Comparison of ENCODE assay signal across 8 cellular contexts in the genomic region with DNA sequence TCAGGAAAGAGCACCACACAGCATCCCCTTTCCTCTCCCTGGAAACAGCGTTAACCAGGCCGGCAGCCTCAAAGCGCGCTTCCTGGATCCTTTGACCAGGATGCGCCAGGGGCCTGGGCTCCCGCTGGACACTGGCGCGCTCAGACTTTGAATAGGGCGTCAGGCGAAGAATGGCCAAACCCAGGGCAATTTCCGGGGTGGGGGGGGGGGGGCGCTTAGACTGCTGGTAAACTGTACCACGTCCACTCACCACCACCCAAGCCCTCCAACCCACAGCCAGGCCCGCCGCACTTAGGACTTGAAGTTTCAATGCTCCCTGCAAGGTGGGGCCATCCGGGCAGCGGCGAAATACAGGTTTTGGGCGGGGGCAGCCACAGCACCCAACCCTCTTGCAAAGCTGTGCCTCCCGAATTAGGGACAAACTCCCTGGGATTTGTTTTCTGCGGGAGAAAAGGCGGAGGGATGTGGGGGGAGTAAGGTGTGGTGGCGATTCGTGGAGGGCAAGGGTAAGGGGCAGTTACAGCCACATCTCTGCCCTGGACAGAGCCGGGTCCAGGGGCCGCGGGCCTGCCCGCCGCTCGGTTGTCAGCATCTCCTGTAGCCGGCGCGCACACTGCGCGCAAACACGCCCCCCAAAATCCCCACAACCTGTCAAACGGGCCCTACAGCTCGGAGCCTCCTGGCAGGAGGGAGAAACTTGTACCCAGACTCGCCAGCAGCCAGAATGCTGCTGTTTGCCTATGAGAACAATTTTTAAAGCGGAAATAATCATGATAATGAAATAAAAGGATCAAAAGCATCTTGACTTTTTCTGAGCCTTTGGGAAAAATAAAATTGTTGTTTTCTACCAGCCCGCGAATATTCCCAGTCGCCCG. TPM values are rescaled to one million over a fixed set of nuclear protein-coding genes. Genes with fewer than 3 reads are reported as not detected.
DNase-seq lines count a peak whose midpoint lies in the region; ATAC-seq, FAIRE-seq and TF ChIP-seq lines count a peak whose summit lies in the region.

No MANE protein-coding gene starts in this region.

- no peak for ATAC-seq in GM18519 (IDR thresholded peaks at IDR 0.05; ENCODE audit: low FRiP score, unreplicated experiment)

- 8% methylated on average over 44 of the region's 44 CpGs for WGBS in hepatocyte (ENCODE audit: low lambda C conversion rate, missing lambda C conversion rate)

- H3K27ac ChIP-seq in SJCRH30 (no peak overlapping the region), hepatocyte (no peak overlapping the region), skeletal muscle tissue (ENCODE audit: low read depth, low read length) (no peak overlapping the region)

- H3K4me1 ChIP-seq in SJCRH30 (peaks cover 2% of the 10 kb centered on the region; the same call in 1 of the 2 replicates), hepatocyte (ENCODE audit: insufficient read depth) (no peaks in the 10 kb centered on the region), skeletal muscle tissue (ENCODE audit: control insufficient read depth in 3 of 3, insufficient read depth in 3 of 3, low read length in 3 of 3) (peaks cover 8 to 17% (median 15%) of the 10 kb centered on the region in 3 donors)

- peak overlapping the region; percentile 97 for H3K4me2 ChIP-seq in hepatocyte

- H3K9me2 ChIP-seq in hepatocyte (replicated peaks; ENCODE audit: insufficient read depth) = no peaks in the 10 kb centered on the region

- DNase-seq in DMS53 (lab: John Stamatoyannopoulos, UW) = peak; percentile 38
- DNase-seq in DMS53 treated with DMSO at 0.1 percent for 48 hours (lab: John Stamatoyannopoulos, UW; ENCODE audit: unreplicated experiment) = no peak
- no peak for DNase-seq in SJCRH30
- no peak for DNase-seq in hepatocyte (ENCODE audit: low spot score)
- DNase-seq in NCI-H774 (lab: John Stamatoyannopoulos, UW) = no peak
- no peak for DNase-seq in GM19239 (ENCODE audit: insufficient read length, low spot score)

- no peaks in the 10 kb centered on the region for H3K9me3 ChIP-seq in SJCRH30 (replicated peaks)
- no peaks in the 10 kb centered on the region for H3K9me3 ChIP-seq in hepatocyte (ENCODE audit: low read depth)
- no peaks in the 10 kb centered on the region for H3K9me3 ChIP-seq in skeletal muscle tissue (ENCODE audit: control insufficient read depth in 3 of 3, low read length in 3 of 3)

- H3K36me3 ChIP-seq in SJCRH30 (no peaks in the 10 kb centered on the region), hepatocyte (replicated peaks; ENCODE audit: insufficient read depth, low read depth) (no peaks in the 10 kb centered on the region), skeletal muscle tissue (ENCODE audit: control insufficient read depth in 3 of 3, insufficient read depth in 3 of 3, low read length in 3 of 3) (no peaks in the 10 kb centered on the region)

- H4K20me1 ChIP-seq in hepatocyte (ENCODE audit: insufficient read depth, poor library complexity, severe bottlenecking) = no peaks in the 10 kb centered on the region

- FAIRE-seq in GM19239 (lab: Jason Lieb, UNC) = no peak

- no peak for TF ChIP-seq CTCF in hepatocyte (IDR thresholded peaks at IDR 0.05; ENCODE audit: poor library complexity)

- H3K4me3 ChIP-seq in SJCRH30 = peak overlapping the region; percentile 66
- peak overlapping the region; percentile 59 for H3K4me3 ChIP-seq in hepatocyte
- peak overlapping the region; percentile 25 to 76 (median 71) for H3K4me3 ChIP-seq in skeletal muscle tissue (ENCODE audit: low read length in 3 of 3)

- H3K9ac ChIP-seq in skeletal muscle tissue (ENCODE audit: low read depth in 1 of 3, low read length in 3 of 3) = peak overlapping the region in 1 of 3 donors; percentile 45

- peak overlapping the region; percentile 72 for H2AFZ ChIP-seq in hepatocyte

- H3K79me2 ChIP-seq in hepatocyte = no peaks in the 10 kb centered on the region

- H3K27me3 ChIP-seq in SJCRH30 (no peaks in the 10 kb centered on the region), hepatocyte (peaks cover 80% of the 10 kb centered on the region), skeletal muscle tissue (ENCODE audit: control insufficient read depth in 3 of 3, insufficient read depth in 3 of 3, low read length in 3 of 3) (peaks cover 17 to 36% (median 19%) of the 10 kb centered on the region in 3 donors)

RNA-seq across cellular contexts. Expression of gene RTN1, which starts 1.0 kb away (rescaled TPM):
- 0.46 and 0.49 TPM in 2 replicates for total RNA-seq in SJCRH30 (2014; rRNA removed; shearing (Covaris generic))
- 1.1 and 1.6 TPM in 2 replicates for total RNA-seq in hepatocyte
- polyA plus RNA-seq in hepatocyte = 1.1 and 1.5 TPM in 2 replicates
- total RNA-seq in skeletal muscle tissue = 2.6 TPM

RNA-seq across cellular contexts. Expression of gene LRRC9, which starts 50.3 kb away (rescaled TPM):
- not detected in 2 replicates for total RNA-seq in SJCRH30 (2014; rRNA removed; shearing (Covaris generic))
- total RNA-seq in hepatocyte (0.13 and 0.28 TPM in 2 replicates), skeletal muscle tissue (not detected)
- polyA plus RNA-seq in hepatocyte = 1.5 and 2.1 TPM in 2 replicates
